ENCODE assay signal across 8 cellular contexts in the genomic region with DNA sequence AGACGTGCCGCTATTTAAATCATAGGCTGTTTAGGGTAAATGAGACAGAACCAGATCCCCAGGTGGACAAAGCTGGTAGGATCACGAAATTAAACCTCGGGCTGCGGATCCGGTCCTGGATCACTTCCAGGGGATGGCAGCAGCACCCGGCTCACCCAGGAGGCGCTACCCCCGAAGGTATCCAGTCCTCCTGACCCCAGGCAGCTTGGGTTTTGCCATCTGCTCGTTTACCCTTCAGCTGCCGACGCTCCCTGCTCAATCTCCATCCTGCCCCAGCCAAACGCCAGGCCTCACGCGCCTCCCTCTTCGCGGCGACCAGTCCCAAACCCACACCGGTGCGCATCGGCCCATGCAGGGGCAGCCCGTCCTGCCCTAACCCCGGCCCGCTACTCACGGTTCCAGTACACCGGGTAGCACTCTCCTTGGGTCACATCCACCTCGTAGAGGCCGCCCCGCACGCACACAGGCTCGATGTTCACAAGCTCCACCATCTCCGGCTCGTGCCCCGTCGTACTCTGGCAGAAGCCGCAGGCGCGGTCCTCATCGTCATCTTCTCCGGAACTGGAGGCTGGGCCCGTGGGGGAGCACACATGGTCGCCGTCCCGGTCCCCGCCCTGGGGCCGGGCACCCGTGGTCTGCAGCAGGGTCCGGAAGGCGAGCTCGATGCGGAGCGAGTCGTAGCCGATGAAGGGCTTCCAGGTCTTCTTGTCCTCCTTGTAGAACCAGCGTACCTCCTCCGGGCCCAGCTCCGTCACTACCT. TPM values are rescaled to one million over a fixed set of nuclear protein-coding genes. Genes with fewer than 3 reads are reported as not detected.
DNase-seq lines count a peak whose midpoint lies in the region; ATAC-seq and TF ChIP-seq lines count a peak whose summit lies in the region.

No MANE protein-coding gene starts in this region.

- peaks cover 47 to 64% of the 10 kb centered on the region in 2 donors for H3K4me1 Mint-ChIP-seq in effector memory CD8-positive, alpha-beta T cell (ENCODE audit: low read depth in 2 of 2)

- no peak overlapping the region for H2BK15ac ChIP-seq in mesenchymal stem cell (ENCODE audit: low read depth, poor library complexity, severe bottlenecking)

- H3K4me3 Mint-ChIP-seq in effector memory CD8-positive, alpha-beta T cell, result peak overlapping the region; percentile 96 to 100

- H3K9me3 ChIP-seq in mesenchymal stem cell (ENCODE audit: control insufficient read depth, low read length), result no peaks in the 10 kb centered on the region

- H3K27me3 ChIP-seq in mesenchymal stem cell (ENCODE audit: control insufficient read depth in 1 of 2, insufficient read depth in 1 of 2, low read length in 2 of 2), result no peaks in the 10 kb centered on the region

- H3K36me3 Mint-ChIP-seq in effector memory CD8-positive, alpha-beta T cell (ENCODE audit: insufficient read depth), result peaks cover 34% of the 10 kb centered on the region

- H3K27ac ChIP-seq in 22Rv1, result peak overlapping the region; percentile 78
- H3K27ac ChIP-seq in mesenchymal stem cell (ENCODE audit: low read length, poor library complexity, severe bottlenecking), result no peak overlapping the region

- peak overlapping the region; percentile 46 to 94 for H3K18ac ChIP-seq in mesenchymal stem cell (ENCODE audit: low read depth in 1 of 2, low read length in 2 of 2)

- WGBS in mesenchymal stem cell, result under 1% methylated on average over 57 of the region's 57 CpGs

- H4K91ac ChIP-seq in mesenchymal stem cell (ENCODE audit: low read length), result peak overlapping the region; percentile 15

- H3K4me1 ChIP-seq in mesenchymal stem cell (ENCODE audit: control insufficient read depth, insufficient read depth, low read depth, low read length), result peaks cover 7% of the 10 kb centered on the region

- H2AFZ ChIP-seq in mesenchymal stem cell (ENCODE audit: low read depth, low read length), result peak overlapping the region; percentile 83

- peaks cover 11% of the 10 kb centered on the region for H3K79me1 ChIP-seq in mesenchymal stem cell (replicated peaks; ENCODE audit: low read length, poor library complexity, severe bottlenecking)

- H3K4me3 ChIP-seq in mesenchymal stem cell (ENCODE audit: insufficient read depth in 1 of 2, low read depth in 1 of 2, low read length in 2 of 2), result peak overlapping the region; percentile 91 to 97

- peak overlapping the region in 1 of 2 experiments; percentile 80 for H2BK12ac ChIP-seq in mesenchymal stem cell (ENCODE audit: low read length in 2 of 2)

- TF ChIP-seq CTCF in 22Rv1 (IDR thresholded peaks at IDR 0.05), result peak; percentile 35; the same call in 1 of the 2 replicates

- peak overlapping the region; percentile 29 for H4K8ac ChIP-seq in mesenchymal stem cell (ENCODE audit: low read length)

- DNase-seq in NCI-H446 treated with DMSO at 0.1 percent for 48 hours (lab: John Stamatoyannopoulos, UW), result peak; percentile 9
- peak; percentile 26 to 48 for DNase-seq in activated CD8-positive, alpha-beta memory T cell treated with anti-CD3 and anti-CD28 coated beads for 1 hour (ENCODE audit: extremely low read depth in 1 of 2, low read depth in 1 of 2)
- peak; percentile 28 to 63 (median 60) for DNase-seq in effector memory CD8-positive, alpha-beta T cell
- DNase-seq in mesenchymal stem cell, result peak; percentile 68
- DNase-seq in stimulated activated CD8-positive, alpha-beta memory T cell treated with anti-CD3 and anti-CD28 coated beads, Interleukin-15, amount 100 ng/mL, for 4 hours (ENCODE audit: low read depth in 2 of 2), result peak; percentile 43 to 49

- no peaks in the 10 kb centered on the region for H3K36me3 ChIP-seq in mesenchymal stem cell (ENCODE audit: control insufficient read depth in 1 of 2, insufficient read depth in 2 of 2, low read depth in 1 of 2, low read length in 2 of 2)

- H3K14ac ChIP-seq in mesenchymal stem cell (ENCODE audit: low read length in 2 of 2), result peak overlapping the region in 1 of 2 experiments; percentile 98

- peak overlapping the region; percentile 37 for H2BK120ac ChIP-seq in mesenchymal stem cell (ENCODE audit: low read depth, low read length)

- no peak overlapping the region for H2AK5ac ChIP-seq in mesenchymal stem cell (ENCODE audit: low read length, severe bottlenecking)

- H3K4ac ChIP-seq in mesenchymal stem cell (ENCODE audit: low read depth in 1 of 2, low read length in 2 of 2), result peak overlapping the region; percentile 70 to 74

- H3K4me2 ChIP-seq in mesenchymal stem cell (ENCODE audit: low read length, poor library complexity, severe bottlenecking), result peak overlapping the region; percentile 66

- H3K27ac Mint-ChIP-seq in effector memory CD8-positive, alpha-beta T cell, result peak overlapping the region; percentile 98 to 99

- H3K27me3 Mint-ChIP-seq in effector memory CD8-positive, alpha-beta T cell, result no peaks in the 10 kb centered on the region

- H3K9ac ChIP-seq in mesenchymal stem cell (ENCODE audit: low read length), result peak overlapping the region; percentile 93

- ATAC-seq in GM18517 (IDR thresholded peaks at IDR 0.05; ENCODE audit: unreplicated experiment), result peak; percentile 10
- peak; percentile 13 for ATAC-seq in HG03066 (IDR thresholded peaks at IDR 0.05; ENCODE audit: low read depth, unreplicated experiment)
- ATAC-seq in effector memory CD8-positive, alpha-beta T cell (replicated peaks), result peak; percentile 41

- H2BK5ac ChIP-seq in mesenchymal stem cell (ENCODE audit: low read depth, low read length, poor library complexity, severe bottlenecking), result no peak overlapping the region

- H3K9me3 Mint-ChIP-seq in effector memory CD8-positive, alpha-beta T cell, result no peaks in the 10 kb centered on the region

- peak overlapping the region in 1 of 2 experiments; percentile 99 for H3K23ac ChIP-seq in mesenchymal stem cell (ENCODE audit: low read length in 2 of 2)

RNA-seq across cellular contexts. Expression of a gene that starts 1.1 kb away (rescaled TPM):
- 5.7 TPM for polyA plus RNA-seq in mesenchymal stem cell (2013, experiment 1 of 2)
- 6.4 TPM for polyA plus RNA-seq in mesenchymal stem cell (2013, experiment 2 of 2)

Comparison
In these comparisons a context has a peak if more than half of its experiments do, and no peak if none do; other contexts are left out.
1. DNase-seq: peak in every context shown above with its lines; median percentile 68 in mesenchymal stem cell; 60 in effector memory CD8-positive, alpha-beta T cell; 46 in stimulated activated CD8-positive, alpha-beta memory T cell treated with anti-CD3 and anti-CD28 coated beads, Interleukin-15, amount 100 ng/mL, for 4 hours; 37 in activated CD8-positive, alpha-beta memory T cell treated with anti-CD3 and anti-CD28 coated beads for 1 hour; 9 in NCI-H446 treated with DMSO at 0.1 percent for 48 hours.